ENCODE assay signal across 8 cellular contexts in the genomic region with DNA sequence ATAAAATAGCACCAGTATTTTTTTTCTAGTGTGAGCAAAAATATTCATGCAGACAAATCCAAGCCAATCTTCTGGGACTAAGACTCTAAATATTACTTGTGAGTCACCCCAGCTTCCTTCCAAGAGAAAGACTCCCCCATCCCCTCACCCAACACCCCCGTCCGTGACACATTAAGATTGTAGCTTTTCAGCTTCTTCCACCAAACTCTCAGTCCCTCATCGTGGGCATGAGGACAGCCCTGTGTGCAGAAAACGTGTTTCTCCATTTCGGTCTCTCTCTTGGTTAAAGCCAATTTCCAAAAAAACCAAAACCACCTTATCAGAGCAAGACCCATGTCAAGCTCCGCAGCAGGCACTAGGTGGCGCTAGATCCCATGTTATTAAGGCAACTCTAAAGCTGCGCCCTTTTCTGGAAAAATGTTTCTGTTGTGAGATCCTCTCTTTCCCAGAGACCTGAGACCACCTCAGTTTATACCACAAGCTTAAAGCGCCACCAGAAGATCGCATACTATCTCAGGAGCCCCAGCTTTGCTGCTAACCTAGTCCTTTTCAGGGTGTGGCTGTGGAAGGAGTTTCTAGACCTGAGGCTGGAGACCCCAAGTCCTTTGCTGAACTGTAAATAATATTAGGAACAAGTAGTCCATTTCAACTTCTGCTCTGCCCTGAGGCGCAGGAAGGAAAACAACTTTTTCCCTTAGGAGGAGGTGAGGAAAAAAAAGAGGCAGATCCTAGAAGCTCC.
A peak's percentile ranks its signal among the peaks of the same experiment; 100 is the strongest.
DNase-seq lines count a peak whose midpoint lies in the region; ATAC-seq and TF ChIP-seq lines count a peak whose summit lies in the region.

No MANE protein-coding gene starts in this region.

- peaks cover 15% of the 10 kb centered on the region for H3F3A ChIP-seq in GM23248 (ENCODE audit: insufficient read depth)

- peak overlapping the region; percentile 52 for H3K9ac ChIP-seq in GM23248

- CTCF ChIA-PET in activated B cell treated with CpG ODN at 0.5 μM for 24 hours (lab: Charles Lee), result interaction anchor here (0.6 to 8.8 kb wide), 50 partner anchors 9 to 856 kb away, joined by 3 to 321 read pairs (median 4); a partner anchor contains a TSS

- no peaks in the 10 kb centered on the region for H3K9me2 ChIP-seq in GM23248 (ENCODE audit: insufficient read depth)

- peak; percentile 91 for DNase-seq in GM23248
- DNase-seq in NCI-H226, result peak; percentile 49
- peak; percentile 41 for DNase-seq in activated B cell treated with CpG ODN at 0.5 μM for 24 hours
- DNase-seq in central memory CD4-positive, alpha-beta T cell, result peak; percentile 67
- DNase-seq in islet precursor cell, result peak; percentile 85
- DNase-seq in spleen, result peak; percentile 89

- H2AFZ ChIP-seq in GM23248, result peak overlapping the region; percentile 83

- H3K4me1 Mint-ChIP-seq in activated B cell treated with CpG ODN at 0.5 μM for 24 hours, result peaks cover 44% of the 10 kb centered on the region

- H3K36me3 ChIP-seq in GM23248 (ENCODE audit: low read depth) (no peaks in the 10 kb centered on the region), spleen (no peaks in the 10 kb centered on the region)

- no peaks in the 10 kb centered on the region for H4K20me1 ChIP-seq in GM23248 (ENCODE audit: insufficient read depth)

- no peaks in the 10 kb centered on the region for H3K79me2 ChIP-seq in GM23248 (ENCODE audit: insufficient read depth)

- H3K27me3 Mint-ChIP-seq in activated B cell treated with CpG ODN at 0.5 μM for 24 hours, result no peaks in the 10 kb centered on the region

- in situ Hi-C loops in GM23248 (cut with MboI), result loop anchor here (10.0 to 25.0 kb wide), 3 partner anchors 154 to 706 kb away; no protein-coding TSS in a partner anchor

- ATAC-seq in activated B cell treated with CpG ODN at 0.5 μM for 24 hours (ENCODE audit: low read depth) (no peak), GM18520 (IDR thresholded peaks at IDR 0.05; ENCODE audit: unreplicated experiment) (no peak)

- TF ChIP-seq POLR2A in spleen (IDR thresholded peaks at IDR 0.05), result no peak

- intact Hi-C loops in activated B cell treated with CpG ODN at 0.5 μM for 24 hours (cut with micrococcal nuclease), result loop anchor here (1.0 to 5.0 kb wide), 7 partner anchors 157 to 1242 kb away; no protein-coding TSS in a partner anchor
- intact Hi-C loops in spleen (cut with DNase I; ENCODE audit: low total_unique reads), result loop anchor here (2.0 to 5.0 kb wide), 2 partner anchors 156 to 231 kb away; no protein-coding TSS in a partner anchor

- no peaks in the 10 kb centered on the region for H3K36me3 Mint-ChIP-seq in activated B cell treated with CpG ODN at 0.5 μM for 24 hours (ENCODE audit: low read depth)

- H3K4me2 ChIP-seq in GM23248 (ENCODE audit: unreplicated experiment), result peak overlapping the region; percentile 89

- peak; percentile 83 for TF ChIP-seq CTCF in 22Rv1 (IDR thresholded peaks at IDR 0.05)
- peak; percentile 45 for TF ChIP-seq CTCF in activated B cell treated with CpG ODN at 0.5 μM for 24 hours (IDR thresholded peaks at IDR 0.05)
- peak; percentile 88 to 96 (median 94) for TF ChIP-seq CTCF in spleen (IDR thresholded peaks at IDR 0.05 in 8 of 11, conservative IDR thresholded peaks at IDR 0.05 in 3 of 11)

- H3K9me3 ChIP-seq in GM23248 (ENCODE audit: low read depth), result no peaks in the 10 kb centered on the region
- H3K9me3 ChIP-seq in spleen, result no peaks in the 10 kb centered on the region

- H3K27ac Mint-ChIP-seq in activated B cell treated with CpG ODN at 0.5 μM for 24 hours, result peak overlapping the region; percentile 10

- H3K27me3 ChIP-seq in GM23248 (replicated peaks; ENCODE audit: insufficient read depth), result no peaks in the 10 kb centered on the region
- no peaks in the 10 kb centered on the region for H3K27me3 ChIP-seq in spleen (replicated peaks in 1 of 7)

- no peaks in the 10 kb centered on the region for H3K9me3 Mint-ChIP-seq in activated B cell treated with CpG ODN at 0.5 μM for 24 hours

- H3K4me3 ChIP-seq in GM23248, result peak overlapping the region; percentile 75
- peak overlapping the region in 1 of 8 donors; percentile 34 for H3K4me3 ChIP-seq in spleen

- no peak overlapping the region for H3K27ac ChIP-seq in 22Rv1
- H3K27ac ChIP-seq in GM23248, result peak overlapping the region; percentile 62
- peak overlapping the region in 5 of 8 donors; percentile 6 to 40 (median 37) for H3K27ac ChIP-seq in spleen

- H3K4me1 ChIP-seq in GM23248 (ENCODE audit: insufficient read depth) (peaks cover 12% of the 10 kb centered on the region), spleen (peaks cover 20 to 55% (median 50%) of the 10 kb centered on the region in 6 donors)

- 1 to 3% methylated on average over 11 of the region's 11 CpGs for WGBS in GM23248 (ENCODE audit: low coverage in 1 of 2, low lambda C conversion rate in 2 of 2, missing lambda C conversion rate in 2 of 2), 2 experiments
- WGBS in spleen, 5 donors, result 8 to 12% (median 10%) methylated on average over 11 of the region's 11 CpGs

- peak overlapping the region; percentile 55 for H3K4me3 Mint-ChIP-seq in activated B cell treated with CpG ODN at 0.5 μM for 24 hours

- POLR2A ChIA-PET in activated B cell treated with CpG ODN at 0.5 μM for 24 hours (lab: Charles Lee), result interaction anchor here (0.6 to 6.4 kb wide), 6 partner anchors 157 to 977 kb away, joined by 3 to 29 read pairs (median 4); a partner anchor contains a TSS

Comparison
In these comparisons a context has a peak if more than half of its experiments do, and no peak if none do; other contexts are left out.
1. DNase-seq: peak in every context shown above with its lines; median percentile 91 in GM23248; 89 in spleen; 85 in islet precursor cell; 67 in central memory CD4-positive, alpha-beta T cell; 49 in NCI-H226; 41 in activated B cell treated with CpG ODN at 0.5 μM for 24 hours.